ENCODE assay signal across 28 cellular contexts in genomic region chr2:215262303-215262702, GRCh38.
"Had no signal": no experiment of that assay in that cellular context is flagged by ENCODE, and none has a peak within 500 bp of the region (broad histone marks: within the 10 kb centered on the region; RNA-seq: fewer than 3 reads in every experiment).

No MANE protein-coding gene starts in this region.

- H3K9me3 ChIP-seq: neutrophil, pancreas, psoas muscle, spleen, suprapubic skin, testis, tibial artery, transverse colon, upper lobe of right lung, uterus had no signal

- H3K27me3 ChIP-seq: neutrophil, pancreas, spleen, suprapubic skin, testis, tibial artery, transverse colon, upper lobe of right lung, uterus had no signal

- H3K36me3 ChIP-seq: neutrophil, pancreas, spleen, suprapubic skin, tibial artery, transverse colon, upper lobe of right lung, uterus had no signal

- H3K27ac ChIP-seq: neutrophil, pancreas, psoas muscle, skin epidermis, spleen, suprapubic skin, testis, tibial artery, transverse colon, upper lobe of right lung, uterus had no signal

- H3K4me2 ChIP-seq: smooth muscle cell had no signal

- ATAC-seq: naive thymus-derived CD8-positive, alpha-beta T cell; natural killer cell treated with Interleukin-12 subunit alpha and Interleukin-12 subunit beta and Interleukin-15 and Interleukin-18, amount 100 ng/mL, for 72 hours; pancreas; psoas muscle; right cardiac atrium; sciatic nerve; stimulated activated naive CD8-positive, alpha-beta T cell treated with anti-CD3 and anti-CD28 coated beads, Interleukin-15, amount 100 ng/mL, for 72 hours; stimulated activated naive CD8-positive, alpha-beta T cell treated with anti-CD3 and anti-CD28 coated beads, Interleukin-15, Interleukin-2, amounts not matched to agents 100 U/mL and 50 U/mL, for 24 hours; upper lobe of right lung had no signal

- DNase-seq: naive thymus-derived CD8-positive, alpha-beta T cell; nephron progenitor cell; nucleus accumbens; pancreas; posterior cingulate gyrus; psoas muscle; right cardiac atrium; spleen; stimulated activated CD4-positive, alpha-beta T cell treated with anti-CD3 and anti-CD28 coated beads, Interleukin-12 subunit alpha, Interleukin-12 subunit beta, amount 100 ng/mL, for 4 hours; stimulated activated CD4-positive, alpha-beta T cell treated with anti-CD3 and anti-CD28 coated beads, Interleukin-1b, Interleukin-23, amount 100 ng/mL, for 48 hours; stimulated activated CD4-positive, alpha-beta T cell treated with anti-CD3 and anti-CD28 coated beads, Interleukin-4, amount 100 ng/mL, for 1 hour; stimulated activated CD4-positive, alpha-beta T cell treated with anti-CD3 and anti-CD28 coated beads, Interleukin-4, amount 100 ng/mL, for 4 hours; stimulated activated CD8-positive, alpha-beta memory T cell treated with anti-CD3 and anti-CD28 coated beads, Interleukin-4, amount 100 ng/mL, for 48 hours; stimulated activated naive CD4-positive, alpha-beta T cell; stimulated activated naive CD8-positive, alpha-beta T cell treated with anti-CD3 and anti-CD28 coated beads, Interleukin-15, amount 100 ng/mL, for 72 hours; stimulated activated naive CD8-positive, alpha-beta T cell treated with anti-CD3 and anti-CD28 coated beads, Interleukin-15, Interleukin-2, amounts not matched to agents 100 U/mL and 50 U/mL, for 24 hours; substantia nigra; testis; tibial artery; transverse colon; upper lobe of right lung; uterus had no signal

- H3K4me1 ChIP-seq: pancreas, psoas muscle, spleen, suprapubic skin, testis, tibial artery, transverse colon, upper lobe of right lung, uterus had no signal

- H3K4me3 ChIP-seq: pancreas, psoas muscle, skin epidermis, smooth muscle cell, spleen, suprapubic skin, testis, tibial artery, transverse colon, upper lobe of right lung, uterus had no signal

- FAIRE-seq: pancreas had no signal
